In genomic region chr10:118981946-118982345, GRCh38 we compare ENCODE assay signal across 26 cellular contexts.
"Had no signal": no experiment of that assay in that cellular context is flagged by ENCODE, and none has a peak within 500 bp of the region (broad histone marks: within the 10 kb centered on the region; RNA-seq: fewer than 3 reads in every experiment).

No MANE protein-coding gene starts in this region.

- DNase-seq: activated CD4-positive, alpha-beta memory T cell treated with anti-CD3 and anti-CD28 coated beads for 36 hours; activated CD4-positive, alpha-beta T cell treated with anti-CD3 and anti-CD28 coated beads, Interleukin-2, amount 10 ng/mL, durations not matched to agents 7 days and 5 days; activated CD4-positive, CD25-positive, alpha-beta regulatory T cell; activated CD8-positive, alpha-beta memory T cell treated with anti-CD3 and anti-CD28 coated beads for 24 hours; activated effector memory CD4-positive, alpha-beta T cell treated with anti-CD3 and anti-CD28 coated beads, Interleukin-2, amount 50 U/mL, for 16 hours; activated naive CD4-positive, alpha-beta T cell treated with Interleukin-2 at 50 U/mL for 16 hours; activated naive CD8-positive, alpha-beta T cell treated with anti-CD3 and anti-CD28 coated beads, Interleukin-2, amount 50 U/mL, for 24 hours; activated T-cell treated with anti-CD3 and anti-CD28 coated beads, Interleukin-2, amount 50 U/mL, for 4 hours; amniotic stem cell; body of pancreas; KBM-7; NCI-H1048; NCI-H146; NCI-H187 treated with DMSO at 0.1 percent for 48 hours; NCI-H2081 treated with DMSO at 0.1 percent for 48 hours; NCI-H446 treated with DMSO at 0.1 percent for 48 hours; NCI-H524 treated with DMSO at 0.1 percent for 48 hours; NCI-H774; SIG-M5; T-cell; T-helper 2 cell; T1000 had no signal

- H3K36me3 ChIP-seq: ascending aorta had no signal

- H3K9me3 ChIP-seq: body of pancreas had no signal

- H3K4me1 ChIP-seq: ascending aorta, body of pancreas had no signal

- ATAC-seq: activated naive CD4-positive, alpha-beta T cell treated with anti-CD3 and anti-CD28 coated beads, Interleukin-2, amount 50 U/mL, for 72 hours; activated naive CD8-positive, alpha-beta T cell treated with anti-CD3 and anti-CD28 coated beads, Interleukin-2, amount 50 U/mL, for 24 hours; activated T-cell treated with anti-CD3 and anti-CD28 coated beads, Interleukin-2, amount 50 U/mL, for 4 hours; body of pancreas; T-cell had no signal

- H3K27ac ChIP-seq: ascending aorta, body of pancreas, SK-N-MC, VCaP had no signal

- H3K27me3 ChIP-seq: ascending aorta, body of pancreas had no signal

- H3K4me3 ChIP-seq: ascending aorta, body of pancreas, SK-N-MC had no signal
